ENCODE assay signal across 16 cellular contexts in genomic region chr2:181313845-181314244, GRCh38.
DNase-seq lines count a peak whose midpoint lies in the region; ATAC-seq and TF ChIP-seq lines count a peak whose summit lies in the region.
"Had no signal": no experiment of that assay in that cellular context is flagged by ENCODE, and none has a peak within 500 bp of the region (broad histone marks: within the 10 kb centered on the region; RNA-seq: fewer than 3 reads in every experiment).

No MANE protein-coding gene starts in this region.

- no peaks in the 10 kb centered on the region for H4K20me1 ChIP-seq in OCI-LY3 (ENCODE audit: insufficient read depth, low read length)

- H2AFZ ChIP-seq in OCI-LY3 (ENCODE audit: low read depth, low read length), result no peak overlapping the region

- H3K27me3 ChIP-seq in OCI-LY3 (ENCODE audit: low read depth, low read length), result no peaks in the 10 kb centered on the region
- H3K27me3 ChIP-seq in aorta (ENCODE audit: control insufficient read depth in 1 of 2, insufficient read depth in 2 of 2, low read length in 1 of 2), result no peaks in the 10 kb centered on the region
- H3K27me3 ChIP-seq: ascending aorta, heart right ventricle had no signal

- POLR2A ChIA-PET in activated CD4-positive, alpha-beta T cell treated with anti-CD3 and anti-CD28 coated beads, Interleukin-2, amount 10 ng/mL, durations not matched to agents 7 days and 5 days (lab: Charles Lee), result no interaction called here

- no peak for TF ChIP-seq CTCF in OCI-LY3 (IDR thresholded peaks at IDR 0.05; ENCODE audit: low read depth, low read length)
- TF ChIP-seq CTCF in natural killer cell (IDR thresholded peaks at IDR 0.05), result no peak

- H3K27me3 Mint-ChIP-seq in activated CD4-positive, alpha-beta T cell treated with anti-CD3 and anti-CD28 coated beads, Interleukin-2, amount 10 ng/mL, durations not matched to agents 7 days and 5 days, result no peaks in the 10 kb centered on the region
- H3K27me3 Mint-ChIP-seq in natural killer cell (ENCODE audit: low read depth in 2 of 2), result no peaks in the 10 kb centered on the region

- H3K4me3 ChIP-seq in OCI-LY3 (ENCODE audit: low read length) (no peak overlapping the region), aorta (ENCODE audit: low read length in 2 of 2) (no peak overlapping the region)
- H3K4me3 ChIP-seq: ascending aorta, coronary artery, heart right ventricle had no signal

- peaks cover 9% of the 10 kb centered on the region for H3K36me3 Mint-ChIP-seq in activated CD4-positive, alpha-beta T cell treated with anti-CD3 and anti-CD28 coated beads, Interleukin-2, amount 10 ng/mL, durations not matched to agents 7 days and 5 days (ENCODE audit: low read depth)
- no peaks in the 10 kb centered on the region for H3K36me3 Mint-ChIP-seq in natural killer cell

- no peak for DNase-seq in activated CD4-positive, alpha-beta T cell treated with anti-CD3 and anti-CD28 coated beads, Interleukin-2, amount 10 ng/mL, durations not matched to agents 7 days and 5 days
- no peak for DNase-seq in activated CD4-positive, alpha-beta T cell treated with anti-CD3 and anti-CD28 coated beads, Interleukin-2, amount 50 U/mL, for 4 hours
- DNase-seq in natural killer cell (no peak), aorta (no peak), OCI-M2 (lab: John Stamatoyannopoulos, UW; ENCODE audit: unreplicated experiment) (no peak), NCI-H2171 (lab: John Stamatoyannopoulos, UW) (no peak)
- DNase-seq: DMS153, heart right ventricle, NCI-H2029, NCI-H748 treated with DMSO at 0.1 percent for 48 hours, SHP77 treated with DMSO at 0.1 percent for 48 hours had no signal

- H3K9ac ChIP-seq in OCI-LY3 (ENCODE audit: low read length), result no peak overlapping the region

- peak overlapping the region; percentile 93 for H3K27ac Mint-ChIP-seq in activated CD4-positive, alpha-beta T cell treated with anti-CD3 and anti-CD28 coated beads, Interleukin-2, amount 10 ng/mL, durations not matched to agents 7 days and 5 days
- peak overlapping the region; percentile 70 to 89 for H3K27ac Mint-ChIP-seq in natural killer cell

- H3K9me3 Mint-ChIP-seq in activated CD4-positive, alpha-beta T cell treated with anti-CD3 and anti-CD28 coated beads, Interleukin-2, amount 10 ng/mL, durations not matched to agents 7 days and 5 days, result no peaks in the 10 kb centered on the region
- peaks cover 0 to 3% of the 10 kb centered on the region in 2 donors for H3K9me3 Mint-ChIP-seq in natural killer cell

- H3K4me3 Mint-ChIP-seq in activated CD4-positive, alpha-beta T cell treated with anti-CD3 and anti-CD28 coated beads, Interleukin-2, amount 10 ng/mL, durations not matched to agents 7 days and 5 days, result peak overlapping the region; percentile 43
- no peak overlapping the region for H3K4me3 Mint-ChIP-seq in natural killer cell

- H3K79me2 ChIP-seq in OCI-LY3 (ENCODE audit: low read length), result no peaks in the 10 kb centered on the region

- H3K4me1 ChIP-seq in OCI-LY3 (ENCODE audit: low read length), result peaks cover 39% of the 10 kb centered on the region
- H3K4me1 ChIP-seq in aorta (ENCODE audit: control insufficient read depth in 1 of 2, insufficient read depth in 2 of 2, low read length in 2 of 2), result no peaks in the 10 kb centered on the region
- H3K4me1 ChIP-seq: ascending aorta had no signal

- H3K9me3 ChIP-seq in OCI-LY3 (ENCODE audit: insufficient read depth, low read length) (no peaks in the 10 kb centered on the region), aorta (ENCODE audit: control insufficient read depth, low read length) (no peaks in the 10 kb centered on the region)
- H3K9me3 ChIP-seq: ascending aorta, heart right ventricle had no signal

- no peaks in the 10 kb centered on the region for H3K36me3 ChIP-seq in OCI-LY3 (replicated peaks; ENCODE audit: low read depth, low read length)
- H3K36me3 ChIP-seq in aorta (ENCODE audit: control insufficient read depth in 1 of 2, insufficient read depth in 2 of 2, low read length in 1 of 2), result no peaks in the 10 kb centered on the region
- H3K36me3 ChIP-seq: ascending aorta, heart right ventricle had no signal

- H3K4me2 ChIP-seq in OCI-LY3 (ENCODE audit: low read length), result peak overlapping the region; percentile 65

- WGBS in aorta, 2 donors, result 90 to 100% methylated on average over 1 of the region's 1 CpG

- CTCF ChIA-PET in activated CD4-positive, alpha-beta T cell treated with anti-CD3 and anti-CD28 coated beads, Interleukin-2, amount 10 ng/mL, durations not matched to agents 7 days and 5 days (lab: Charles Lee), result interaction anchor here (0.6 to 2.2 kb wide), 5 partner anchors 11 to 201 kb away, joined by 3 to 8 read pairs (median 4); no protein-coding TSS in a partner anchor

- peaks cover 47% of the 10 kb centered on the region for H3K4me1 Mint-ChIP-seq in activated CD4-positive, alpha-beta T cell treated with anti-CD3 and anti-CD28 coated beads, Interleukin-2, amount 10 ng/mL, durations not matched to agents 7 days and 5 days
- peaks cover 31 to 40% of the 10 kb centered on the region in 2 donors for H3K4me1 Mint-ChIP-seq in natural killer cell

- H3K27ac ChIP-seq in OCI-LY3 (ENCODE audit: low read length) (no peak overlapping the region), aorta (ENCODE audit: low read depth in 1 of 2, low read length in 2 of 2) (no peak overlapping the region)
- H3K27ac ChIP-seq: ascending aorta, coronary artery, heart right ventricle had no signal

- ATAC-seq in GM21423 (IDR thresholded peaks at IDR 0.05; ENCODE audit: unreplicated experiment), result peak; percentile 22
- ATAC-seq in natural killer cell, result no peak
- ATAC-seq in aorta (ENCODE audit: low FRiP score), result no peak
- ATAC-seq: HCT116, heart right ventricle had no signal

- intact Hi-C loops in natural killer cell (cut with micrococcal nuclease) (loop anchor here (5.0 kb wide), 2 partner anchors 37 to 332 kb away; partner anchors contain the start of gene UBE2E3), aorta (cut with DNase I) (no loop called here)
